In the genomic region with DNA sequence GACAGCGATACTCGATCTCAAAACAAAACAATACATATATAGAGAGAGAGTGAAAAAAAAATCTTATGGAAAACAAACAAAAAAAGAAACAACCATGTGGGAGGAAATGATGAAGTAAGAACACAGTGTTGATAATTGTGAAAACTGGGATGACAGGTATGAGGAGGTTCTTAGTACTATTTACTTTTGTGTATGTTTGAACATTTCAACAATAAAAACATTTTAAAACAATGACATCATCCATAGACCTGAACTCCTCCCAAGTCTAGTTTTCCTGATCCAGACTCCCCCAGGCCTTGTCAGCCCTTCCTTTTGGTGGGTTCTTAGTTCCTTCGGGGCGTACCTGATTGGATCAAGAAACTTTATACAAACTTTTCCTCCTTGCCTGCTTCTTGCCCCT, we compare ENCODE assay signal across 1 cellular context.
TF ChIP-seq lines count a peak whose summit lies in the region.

No MANE protein-coding gene starts in this region.

TF ChIP-seq in IMR-90, 13 proteins besides CTCF, POLR2A, EP300 and RAD21:
- TF ChIP-seq FOS (IDR thresholded peaks at IDR 0.05; ENCODE audit: low read depth, low read length), result no peak
- TF ChIP-seq MAZ (IDR thresholded peaks at IDR 0.05; ENCODE audit: borderline replicate concordance, low read depth, low read length), result no peak
- TF ChIP-seq CHD1 (IDR thresholded peaks at IDR 0.05; ENCODE audit: low read depth, low read length), result no peak
- no peak for TF ChIP-seq RFX5 (IDR thresholded peaks at IDR 0.05; ENCODE audit: low read depth, low read length)
- no peak for TF ChIP-seq CEBPB (IDR thresholded peaks at IDR 0.05; ENCODE audit: low read depth, low read length)
- TF ChIP-seq, protein P1, sequence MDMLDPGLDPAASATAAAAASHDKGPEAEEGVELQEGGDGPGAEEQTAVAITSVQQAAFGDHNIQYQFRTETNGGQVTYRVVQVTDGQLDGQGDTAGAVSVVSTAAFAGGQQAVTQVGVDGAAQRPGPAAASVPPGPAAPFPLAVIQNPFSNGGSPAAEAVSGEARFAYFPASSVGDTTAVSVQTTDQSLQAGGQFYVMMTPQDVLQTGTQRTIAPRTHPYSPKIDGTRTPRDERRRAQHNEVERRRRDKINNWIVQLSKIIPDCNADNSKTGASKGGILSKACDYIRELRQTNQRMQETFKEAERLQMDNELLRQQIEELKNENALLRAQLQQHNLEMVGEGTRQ (IDR thresholded peaks at IDR 0.05; ENCODE audit: low read depth, low read length), result no peak
- no peak for TF ChIP-seq MAFK (IDR thresholded peaks at IDR 0.05; ENCODE audit: low read depth, low read length)
- TF ChIP-seq RCOR1 (IDR thresholded peaks at IDR 0.05; ENCODE audit: insufficient replicate concordance, low read length), result no peak
- no peak for TF ChIP-seq NFE2L2 (IDR thresholded peaks at IDR 0.05; ENCODE audit: low read depth, low read length)
- TF ChIP-seq SMC3 (IDR thresholded peaks at IDR 0.05; ENCODE audit: low read depth, low read length), result no peak
- TF ChIP-seq, protein P2, sequence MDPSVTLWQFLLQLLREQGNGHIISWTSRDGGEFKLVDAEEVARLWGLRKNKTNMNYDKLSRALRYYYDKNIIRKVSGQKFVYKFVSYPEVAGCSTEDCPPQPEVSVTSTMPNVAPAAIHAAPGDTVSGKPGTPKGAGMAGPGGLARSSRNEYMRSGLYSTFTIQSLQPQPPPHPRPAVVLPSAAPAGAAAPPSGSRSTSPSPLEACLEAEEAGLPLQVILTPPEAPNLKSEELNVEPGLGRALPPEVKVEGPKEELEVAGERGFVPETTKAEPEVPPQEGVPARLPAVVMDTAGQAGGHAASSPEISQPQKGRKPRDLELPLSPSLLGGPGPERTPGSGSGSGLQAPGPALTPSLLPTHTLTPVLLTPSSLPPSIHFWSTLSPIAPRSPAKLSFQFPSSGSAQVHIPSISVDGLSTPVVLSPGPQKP (IDR thresholded peaks at IDR 0.05; ENCODE audit: borderline replicate concordance, low read depth, low read length), result no peak
- no peak for TF ChIP-seq BHLHE40 (IDR thresholded peaks at IDR 0.05; ENCODE audit: low read depth, low read length)
- no peak for TF ChIP-seq MXI1 (IDR thresholded peaks at IDR 0.05; ENCODE audit: borderline replicate concordance, low read depth, low read length)
